In genomic region chr17:1137465-1137894, GRCh38 we compare ENCODE assay signal across 1 cellular context.
TF ChIP-seq lines count a peak whose summit lies in the region.

No MANE protein-coding gene starts in this region.

TF ChIP-seq in K562, 482 proteins besides CTCF, POLR2A, EP300 and RAD21 (continued from another document and continues in another):
- TF ChIP-seq HSF4 (CRISPR knock-in tag; IDR thresholded peaks at IDR 0.05; ENCODE audit: borderline replicate concordance) (no peak), PREB (CRISPR knock-in tag; IDR thresholded peaks at IDR 0.05) (no peak), KDM2B (CRISPR knock-in tag; IDR thresholded peaks at IDR 0.05) (no peak), MGA (IDR thresholded peaks at IDR 0.05) (peak; percentile 71), CSDE1 (IDR thresholded peaks at IDR 0.05) (no peak), EP400 (IDR thresholded peaks at IDR 0.05) (no peak), PTRF (tag; IDR thresholded peaks at IDR 0.05) (no peak), ZBTB11 (CRISPR knock-in tag; IDR thresholded peaks at IDR 0.05) (no peak), CEBPG (CRISPR knock-in tag; IDR thresholded peaks at IDR 0.05) (no peak), CEBPG (tag; conservative IDR thresholded peaks at IDR 0.05 in 1 of 2, IDR thresholded peaks at IDR 0.05 in 1 of 2) (no peak), KLF13 (tag; IDR thresholded peaks at IDR 0.05; ENCODE audit: borderline replicate concordance, low read depth) (no peak), ZKSCAN1 (IDR thresholded peaks at IDR 0.05; ENCODE audit: low read depth, low read length) (no peak), BRF1 (IDR thresholded peaks at IDR 0.05; ENCODE audit: borderline replicate concordance, extremely low read depth, insufficient read length) (no peak), JUND (IDR thresholded peaks at IDR 0.05; ENCODE audit: borderline replicate concordance, low read depth, low read length) (0 out of 2 replicates have a peak, but pooled peaks have one; percentile 19), JUND (tag; IDR thresholded peaks at IDR 0.05; ENCODE audit: borderline replicate concordance, low read depth, low read length) (no peak), NR2F6 (CRISPR knock-in tag; IDR thresholded peaks at IDR 0.05) (no peak), MEF2D (tag; conservative IDR thresholded peaks at IDR 0.05; ENCODE audit: low read depth) (no peak), KAT2B (IDR thresholded peaks at IDR 0.05; ENCODE audit: low read depth, low read length) (no peak), HCFC1 (IDR thresholded peaks at IDR 0.05; ENCODE audit: low read depth, low read length) (0 out of 2 replicates have a peak, but pooled peaks have one; percentile 26), PURB (CRISPR knock-in tag; IDR thresholded peaks at IDR 0.05; ENCODE audit: low read depth) (no peak), LARP7 (IDR thresholded peaks at IDR 0.05) (no peak), TAF9B (IDR thresholded peaks at IDR 0.05; ENCODE audit: partially characterized antibody) (no peak), CBX3 (IDR thresholded peaks at IDR 0.05; ENCODE audit: borderline replicate concordance in 1 of 2, low read length in 2 of 2) (peak in 1 of 2 experiments; percentile 47; a peak in 1 of 3 replicates), XRCC4 (IDR thresholded peaks at IDR 0.05; ENCODE audit: extremely low read depth, insufficient read depth, insufficient read length) (no peak), HNRNPL (IDR thresholded peaks at IDR 0.05; ENCODE audit: low read depth, low read length) (no peak), GTF2A2 (tag; IDR thresholded peaks at IDR 0.05) (no peak), ZNF76 (CRISPR knock-in tag; IDR thresholded peaks at IDR 0.05; ENCODE audit: borderline replicate concordance) (no peak), CBFA2T2 (conservative IDR thresholded peaks at IDR 0.05) (no peak), POLR3A (IDR thresholded peaks at IDR 0.05; ENCODE audit: borderline replicate concordance, extremely low read depth, insufficient read depth, insufficient read length) (no peak), C11orf30 (IDR thresholded peaks at IDR 0.05; ENCODE audit: low read depth) (no peak), ZNF609 (CRISPR knock-in tag; IDR thresholded peaks at IDR 0.05; ENCODE audit: borderline replicate concordance) (no peak), SNRNP70 (optimal IDR thresholded peaks at IDR 0.05; ENCODE audit: low read depth, low read length) (no peak), ZBTB7A (IDR thresholded peaks at IDR 0.05; ENCODE audit: borderline replicate concordance, control insufficient read depth, low read depth, low read length) (no peak)
- TF ChIP-seq, protein P1, sequence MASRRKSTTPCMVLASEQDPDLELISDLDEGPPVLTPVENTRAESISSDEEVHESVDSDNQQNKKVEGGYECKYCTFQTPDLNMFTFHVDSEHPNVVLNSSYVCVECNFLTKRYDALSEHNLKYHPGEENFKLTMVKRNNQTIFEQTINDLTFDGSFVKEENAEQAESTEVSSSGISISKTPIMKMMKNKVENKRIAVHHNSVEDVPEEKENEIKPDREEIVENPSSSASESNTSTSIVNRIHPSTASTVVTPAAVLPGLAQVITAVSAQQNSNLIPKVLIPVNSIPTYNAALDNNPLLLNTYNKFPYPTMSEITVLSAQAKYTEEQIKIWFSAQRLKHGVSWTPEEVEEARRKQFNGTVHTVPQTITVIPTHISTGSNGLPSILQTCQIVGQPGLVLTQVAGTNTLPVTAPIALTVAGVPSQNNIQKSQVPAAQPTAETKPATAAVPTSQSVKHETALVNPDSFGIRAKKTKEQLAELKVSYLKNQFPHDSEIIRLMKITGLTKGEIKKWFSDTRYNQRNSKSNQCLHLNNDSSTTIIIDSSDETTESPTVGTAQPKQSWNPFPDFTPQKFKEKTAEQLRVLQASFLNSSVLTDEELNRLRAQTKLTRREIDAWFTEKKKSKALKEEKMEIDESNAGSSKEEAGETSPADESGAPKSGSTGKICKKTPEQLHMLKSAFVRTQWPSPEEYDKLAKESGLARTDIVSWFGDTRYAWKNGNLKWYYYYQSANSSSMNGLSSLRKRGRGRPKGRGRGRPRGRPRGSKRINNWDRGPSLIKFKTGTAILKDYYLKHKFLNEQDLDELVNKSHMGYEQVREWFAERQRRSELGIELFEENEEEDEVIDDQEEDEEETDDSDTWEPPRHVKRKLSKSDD (conservative IDR thresholded peaks at IDR 0.05; ENCODE audit: low read length), result no peak
